ENCODE assay signal across 11 cellular contexts in genomic region chr17:78560731-78561130, GRCh38. TPM values are rescaled to one million over a fixed set of nuclear protein-coding genes. Genes with fewer than 3 reads are reported as not detected.
"Had no signal": no experiment of that assay in that cellular context is flagged by ENCODE, and none has a peak within 500 bp of the region (broad histone marks: within the 10 kb centered on the region; RNA-seq: fewer than 3 reads in every experiment).

No MANE protein-coding gene starts in this region.

- DNase-seq: H9, HCEC 1CT, HFFc6, IMR-90, KG1 had no signal

- FAIRE-seq: H1, H54, K562 had no signal

- ATAC-seq: K562 had no signal

- H3K4me2 ChIP-seq: GM23338 had no signal

- H3K4me3 ChIP-seq: GM23338, K562 had no signal

- H3K27ac ChIP-seq: HL-60 had no signal

RNA-seq across cellular contexts. Expression of gene DNAH17, which starts 16.5 kb away (rescaled TPM):
- total RNA-seq: HFFc6, HT1080, IMR-90 had no signal
- polyA plus RNA-seq: IMR-90 had no signal
